In the genomic region with DNA sequence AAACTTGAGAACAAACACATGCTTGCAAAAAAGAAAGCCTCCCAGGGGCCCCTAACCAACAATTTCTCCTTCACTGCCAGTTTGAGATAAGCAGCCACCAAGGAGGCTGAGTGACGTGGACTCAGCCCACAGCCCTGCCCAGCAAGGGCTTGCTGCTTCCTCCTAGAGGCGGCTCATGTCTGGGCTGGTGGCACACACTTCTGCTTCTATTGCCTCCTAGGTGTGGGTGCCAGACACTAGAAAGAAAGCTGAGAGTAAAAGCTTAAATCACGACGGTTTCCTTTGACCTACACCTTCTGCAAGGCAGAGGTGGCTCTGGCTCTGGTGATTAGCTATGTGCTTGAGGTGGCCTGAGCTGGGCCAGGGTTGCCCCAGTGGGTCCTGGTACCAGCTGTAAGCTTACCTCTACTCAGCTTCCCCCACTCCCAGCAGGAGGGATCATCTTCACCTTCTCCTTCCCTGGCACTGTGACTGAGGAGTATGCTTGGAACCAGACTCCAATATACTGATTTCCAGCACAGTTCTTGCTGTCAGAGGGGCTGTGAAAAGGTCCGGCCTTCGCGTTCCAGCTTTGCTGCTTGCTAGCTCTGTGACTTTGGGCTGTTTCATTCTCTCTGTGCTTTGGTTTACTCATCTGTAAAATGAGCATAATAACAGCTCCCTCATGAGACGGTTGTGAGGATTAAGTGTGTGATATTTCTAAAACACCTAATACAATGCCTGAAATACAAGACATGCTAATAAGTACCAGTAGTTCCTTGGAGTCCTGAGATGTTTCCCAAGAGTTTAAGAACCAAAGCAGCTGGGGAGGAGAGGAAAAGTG, we compare ENCODE assay signal across 11 cellular contexts.
DNase-seq lines count a peak whose midpoint lies in the region; ATAC-seq, FAIRE-seq and TF ChIP-seq lines count a peak whose summit lies in the region.
"Had no signal": no experiment of that assay in that cellular context is flagged by ENCODE, and none has a peak within 500 bp of the region (broad histone marks: within the 10 kb centered on the region; RNA-seq: fewer than 3 reads in every experiment).

No MANE protein-coding gene starts in this region.

- peak; percentile 76 to 88 for ATAC-seq in activated CD4-positive, CD25-positive, alpha-beta regulatory T cell treated with anti-CD3 and anti-CD28 coated beads, Interleukin-2, amount 50 U/mL, for 24 hours
- peak; percentile 96 for ATAC-seq in activated naive CD8-positive, alpha-beta T cell treated with anti-CD3 and anti-CD28 coated beads, Interleukin-2, amount 50 U/mL, for 24 hours
- no peak for ATAC-seq in GM18868 (IDR thresholded peaks at IDR 0.05; ENCODE audit: unreplicated experiment)

- no peak overlapping the region for H3K4me3 Mint-ChIP-seq in activated naive CD8-positive, alpha-beta T cell treated with anti-CD3 and anti-CD28 coated beads, Interleukin-2, amount 50 U/mL, for 24 hours

- DNase-seq in GDM1 (lab: John Stamatoyannopoulos, UW) (peak; percentile 87), A172 (ENCODE audit: low spot score) (no peak), NCI-H1105 (lab: John Stamatoyannopoulos, UW) (no peak), H54 (ENCODE audit: insufficient read length, low spot score) (no peak)
- DNase-seq in activated naive CD8-positive, alpha-beta T cell treated with anti-CD3 and anti-CD28 coated beads, Interleukin-2, amount 50 U/mL, for 24 hours = peak; percentile 49
- DNase-seq in stimulated activated CD4-positive, alpha-beta T cell treated with anti-CD3 and anti-CD28 coated beads, Interleukin-15, amount 100 ng/mL, for 24 hours = peak; percentile 67
- DNase-seq: midbrain, NCI-H774, upper lobe of left lung had no signal

- no peaks in the 10 kb centered on the region for H3K9me3 Mint-ChIP-seq in activated naive CD8-positive, alpha-beta T cell treated with anti-CD3 and anti-CD28 coated beads, Interleukin-2, amount 50 U/mL, for 24 hours

- no peak for TF ChIP-seq POLR2A in H54 (IDR thresholded peaks at IDR 0.05; ENCODE audit: low read depth, low read length)

- no peak for FAIRE-seq in H54 (lab: Jason Lieb, UNC)

- no peaks in the 10 kb centered on the region for H3K36me3 Mint-ChIP-seq in activated naive CD8-positive, alpha-beta T cell treated with anti-CD3 and anti-CD28 coated beads, Interleukin-2, amount 50 U/mL, for 24 hours (ENCODE audit: low read depth)

- H3K4me1 Mint-ChIP-seq in activated naive CD8-positive, alpha-beta T cell treated with anti-CD3 and anti-CD28 coated beads, Interleukin-2, amount 50 U/mL, for 24 hours = peaks cover 20% of the 10 kb centered on the region

- H3K27ac Mint-ChIP-seq in activated naive CD8-positive, alpha-beta T cell treated with anti-CD3 and anti-CD28 coated beads, Interleukin-2, amount 50 U/mL, for 24 hours = peak overlapping the region; percentile 50

- H3K27me3 Mint-ChIP-seq in activated naive CD8-positive, alpha-beta T cell treated with anti-CD3 and anti-CD28 coated beads, Interleukin-2, amount 50 U/mL, for 24 hours = no peaks in the 10 kb centered on the region

Comparison
In these comparisons a context has a peak if more than half of its experiments do, and no peak if none do; other contexts are left out.
1. DNase-seq: peak in GDM1 (single experiment), activated naive CD8-positive, alpha-beta T cell treated with anti-CD3 and anti-CD28 coated beads, Interleukin-2, amount 50 U/mL, for 24 hours (single experiment) and stimulated activated CD4-positive, alpha-beta T cell treated with anti-CD3 and anti-CD28 coated beads, Interleukin-15, amount 100 ng/mL, for 24 hours (single experiment); none in A172 (single experiment), NCI-H1105 (single experiment) and H54 (single experiment).